In genomic region chr7:23913016-23913415, GRCh38 we compare ENCODE assay signal across 9 cellular contexts.
"Had no signal": no experiment of that assay in that cellular context is flagged by ENCODE, and none has a peak within 500 bp of the region (broad histone marks: within the 10 kb centered on the region; RNA-seq: fewer than 3 reads in every experiment).

No MANE protein-coding gene starts in this region.

- H3K27ac ChIP-seq: GM23248 had no signal

- DNase-seq: GM23248, GOT3, H7, H9, HCEC 1CT, HFFc6 had no signal

- H3K9ac ChIP-seq: GM23248 had no signal

- H3K4me3 ChIP-seq: GM23248, GM23338, HAP-1 had no signal

- H3K36me3 ChIP-seq: HAP-1 had no signal

- ATAC-seq: GM23338, HCT116 had no signal

- H3K9me3 ChIP-seq: HAP-1 had no signal

- H2AFZ ChIP-seq: GM23248, GM23338 had no signal

- H3K4me1 ChIP-seq: HAP-1 had no signal

- H3K4me2 ChIP-seq: GM23338 had no signal
